In the genomic region with DNA sequence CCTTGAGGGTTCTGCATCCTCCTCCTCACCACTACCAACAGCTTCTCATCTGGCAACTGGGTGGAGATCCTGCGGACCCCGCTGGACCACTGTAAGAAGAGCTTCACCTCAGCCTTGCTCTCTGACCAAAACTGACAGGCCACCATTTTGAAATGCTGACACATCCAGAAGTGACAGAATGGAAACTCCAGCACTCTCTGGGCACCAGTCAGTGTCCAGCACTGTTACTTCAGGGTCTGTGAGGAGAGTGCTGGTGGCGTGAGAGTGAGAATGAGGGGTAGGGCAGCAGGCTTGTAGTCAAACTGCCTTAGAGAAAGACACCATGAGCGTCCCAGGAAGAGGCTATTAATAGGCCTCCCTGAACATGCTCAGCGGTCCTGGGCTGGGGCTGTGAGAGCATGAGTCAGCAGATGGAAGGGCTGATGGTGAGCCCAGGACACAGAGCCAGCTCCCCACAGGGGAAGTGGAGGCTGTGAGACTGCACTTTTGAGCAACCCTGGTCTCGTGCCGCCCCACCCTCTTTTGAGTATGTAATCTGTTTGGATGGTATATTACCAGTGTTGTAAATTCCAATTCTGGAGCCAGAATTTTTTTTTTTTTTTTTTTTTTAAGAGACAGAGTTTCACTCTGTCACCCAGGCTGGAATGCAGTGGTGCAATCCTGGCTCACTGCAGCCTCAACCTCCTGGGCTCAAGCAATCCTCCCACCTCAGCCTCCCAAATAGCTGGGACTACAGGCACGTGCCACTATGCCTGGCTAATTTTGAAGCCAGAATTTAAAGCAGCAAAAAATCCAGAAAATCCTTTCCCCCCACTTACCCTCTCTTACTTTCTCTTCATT, we compare ENCODE assay signal across 9 cellular contexts. TPM values are rescaled to one million over a fixed set of nuclear protein-coding genes. Genes with fewer than 3 reads are reported as not detected.
A peak's percentile ranks its signal among the peaks of the same experiment; 100 is the strongest.
DNase-seq lines count a peak whose midpoint lies in the region; ATAC-seq and TF ChIP-seq lines count a peak whose summit lies in the region.
"Had no signal": no experiment of that assay in that cellular context is flagged by ENCODE, and none has a peak within 500 bp of the region (broad histone marks: within the 10 kb centered on the region; RNA-seq: fewer than 3 reads in every experiment).

No MANE protein-coding gene starts in this region.

- H3K4me1 Mint-ChIP-seq in mesothelial cell of epicardium: peaks cover 12% of the 10 kb centered on the region
- H3K4me1 Mint-ChIP-seq: IgD-negative memory B cell had no signal

- ATAC-seq in HG02798 (IDR thresholded peaks at IDR 0.05; ENCODE audit: poor library complexity, unreplicated experiment): no peak
- ATAC-seq in HG03432 (IDR thresholded peaks at IDR 0.05; ENCODE audit: unreplicated experiment): no peak
- no peak for ATAC-seq in HG03280 (IDR thresholded peaks at IDR 0.05; ENCODE audit: unreplicated experiment)

- no peaks in the 10 kb centered on the region for H3K27me3 ChIP-seq in fibroblast of lung (ENCODE audit: control insufficient read depth, insufficient read depth, low read length)
- H3K27me3 ChIP-seq in osteoblast (ENCODE audit: insufficient read depth, low read length): no peaks in the 10 kb centered on the region

- no peaks in the 10 kb centered on the region for H3K79me2 ChIP-seq in fibroblast of lung (ENCODE audit: control insufficient read depth, insufficient read depth, low read length)
- no peaks in the 10 kb centered on the region for H3K79me2 ChIP-seq in osteoblast (ENCODE audit: insufficient read depth, low read length)

- H2AFZ ChIP-seq in fibroblast of lung (ENCODE audit: low read length) (peak overlapping the region; percentile 92), osteoblast (ENCODE audit: low read length) (peak overlapping the region; percentile 91)

- H3K27me3 Mint-ChIP-seq in mesothelial cell of epicardium (ENCODE audit: low read depth): no peaks in the 10 kb centered on the region
- H3K27me3 Mint-ChIP-seq: IgD-negative memory B cell had no signal

- H3K9me3 ChIP-seq in fibroblast of lung (ENCODE audit: control insufficient read depth, insufficient read depth, low read depth, low read length) (no peaks in the 10 kb centered on the region), osteoblast (ENCODE audit: low read depth, low read length) (no peaks in the 10 kb centered on the region)

- DNase-seq in GF-D8 (lab: John Stamatoyannopoulos, UW): peak; percentile 76
- DNase-seq in RPMI8226: peak; percentile 89
- peak; percentile 92 to 96 for DNase-seq in fibroblast of lung (ENCODE audit: low read depth in 2 of 2)
- DNase-seq in osteoblast (ENCODE audit: insufficient read length, low spot score, missing footprints): peak; percentile 96
- no peak for DNase-seq in mesothelial cell of epicardium (ENCODE audit: low spot score in 2 of 2, unreplicated experiment in 2 of 2)

- H3K36me3 ChIP-seq in fibroblast of lung (ENCODE audit: control insufficient read depth, insufficient read depth, low read length) (no peaks in the 10 kb centered on the region), osteoblast (ENCODE audit: insufficient read depth, low read length) (no peaks in the 10 kb centered on the region)

- no peak overlapping the region for H3K4me3 Mint-ChIP-seq in mesothelial cell of epicardium
- H3K4me3 Mint-ChIP-seq: IgD-negative memory B cell had no signal

- no peak overlapping the region for H3K9ac ChIP-seq in fibroblast of lung (ENCODE audit: insufficient read depth, low read length)

- peak overlapping the region; percentile 85 for H3K27ac ChIP-seq in fibroblast of lung (ENCODE audit: insufficient read depth, low read length)
- H3K27ac ChIP-seq in osteoblast (ENCODE audit: low read depth, low read length): peak overlapping the region; percentile 87

- no peak overlapping the region for H3K4me3 ChIP-seq in fibroblast of lung (replicated peaks in 1 of 4; ENCODE audit: control extremely low read depth in 1 of 4, insufficient read depth in 1 of 4, low read depth in 3 of 4, low read length in 4 of 4)
- H3K4me3 ChIP-seq in osteoblast (ENCODE audit: insufficient read depth, low read length): no peak overlapping the region

- H3K27ac Mint-ChIP-seq in mesothelial cell of epicardium: no peak overlapping the region
- H3K27ac Mint-ChIP-seq: IgD-negative memory B cell had no signal

- H3K9me3 Mint-ChIP-seq in mesothelial cell of epicardium: no peaks in the 10 kb centered on the region
- H3K9me3 Mint-ChIP-seq: IgD-negative memory B cell had no signal

- peaks cover 6% of the 10 kb centered on the region for H3K4me1 ChIP-seq in fibroblast of lung (ENCODE audit: control insufficient read depth, extremely low read depth, insufficient read depth, low read length)
- peaks cover 14% of the 10 kb centered on the region for H3K4me1 ChIP-seq in osteoblast (ENCODE audit: insufficient read depth, low read length)

- TF ChIP-seq CTCF in fibroblast of lung (conservative IDR thresholded peaks at IDR 0.05 in 1 of 2, IDR thresholded peaks at IDR 0.05 in 1 of 2; ENCODE audit: low read depth in 1 of 2, low read length in 2 of 2): no peak
- no peak for TF ChIP-seq CTCF in osteoblast (IDR thresholded peaks at IDR 0.05; ENCODE audit: extremely low read depth, low read depth, low read length)
- no peak for TF ChIP-seq CTCF in mesothelial cell of epicardium (IDR thresholded peaks at IDR 0.05; ENCODE audit: unreplicated experiment)

- no peaks in the 10 kb centered on the region for H3K36me3 Mint-ChIP-seq in mesothelial cell of epicardium
- H3K36me3 Mint-ChIP-seq: IgD-negative memory B cell had no signal

- H3K4me2 ChIP-seq in fibroblast of lung (ENCODE audit: extremely low read depth, insufficient read depth, low read length) (no peak overlapping the region), osteoblast (ENCODE audit: insufficient read depth, low read length) (no peak overlapping the region)

- H4K20me1 ChIP-seq in fibroblast of lung (ENCODE audit: control insufficient read depth, extremely low read depth, insufficient read depth, low read length): no peaks in the 10 kb centered on the region
- H4K20me1 ChIP-seq in osteoblast (ENCODE audit: insufficient read depth, low read length): no peaks in the 10 kb centered on the region

RNA-seq across cellular contexts. Expression of a gene that starts 34.4 kb away (rescaled TPM):
- total RNA-seq in fibroblast of lung (38.8 and 45.2 TPM in 2 replicates), osteoblast (39.5 and 49.9 TPM in 2 replicates), mesothelial cell of epicardium (11.0 to 11.7 TPM (median 11.1 TPM) in 3 replicates)
- polyA plus RNA-seq in fibroblast of lung: 13.6 and 16.2 TPM in 2 replicates
- 17.4 and 19.3 TPM in 2 replicates for polyA plus RNA-seq in fibroblast of lung (2012)
- 4.0 and 5.1 TPM in 2 replicates for polyA minus RNA-seq in fibroblast of lung (ENCODE audit: low replicate concordance)

Comparison
In these comparisons a context has a peak if more than half of its experiments do, and no peak if none do; other contexts are left out.
1. DNase-seq: peak in GF-D8 (single experiment), RPMI8226 (single experiment), fibroblast of lung (2 of 2) and osteoblast (single experiment); none in mesothelial cell of epicardium (0 of 2).